In the genomic region with DNA sequence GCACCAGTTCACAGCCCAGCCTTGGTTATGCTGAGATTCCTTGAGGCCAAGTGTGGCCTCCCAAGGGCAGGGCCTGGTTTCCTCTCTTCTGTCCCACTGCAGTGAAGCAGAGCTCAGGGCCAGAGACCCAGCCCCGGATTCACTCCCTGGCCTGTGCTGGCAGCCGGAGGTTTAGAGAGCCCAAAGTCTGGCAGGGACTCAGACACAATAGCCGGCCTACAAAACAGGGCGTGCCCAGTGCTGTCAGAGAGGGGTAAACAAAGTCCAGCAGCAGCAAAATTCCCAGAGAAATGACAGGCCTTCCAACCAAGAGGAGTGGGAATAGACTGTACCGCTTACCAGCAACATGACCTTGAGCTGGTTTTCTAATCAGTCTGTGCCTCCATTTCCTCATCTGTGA, we compare ENCODE assay signal across 14 cellular contexts. TPM values are rescaled to one million over a fixed set of nuclear protein-coding genes. Genes with fewer than 3 reads are reported as not detected.
A peak's percentile ranks its signal among the peaks of the same experiment; 100 is the strongest.
DNase-seq lines count a peak whose midpoint lies in the region; ATAC-seq and TF ChIP-seq lines count a peak whose summit lies in the region.
"Had no signal": no experiment of that assay in that cellular context is flagged by ENCODE, and none has a peak within 500 bp of the region (broad histone marks: within the 10 kb centered on the region; RNA-seq: fewer than 3 reads in every experiment).

No MANE protein-coding gene starts in this region.

- TF ChIP-seq CTCF in ascending aorta (IDR thresholded peaks at IDR 0.05): no peak
- TF ChIP-seq CTCF in upper lobe of left lung (IDR thresholded peaks at IDR 0.05): no peak
- TF ChIP-seq CTCF in sigmoid colon (IDR thresholded peaks at IDR 0.05): no peak

- H3K4me1 ChIP-seq in ascending aorta (peaks cover 22 to 34% of the 10 kb centered on the region in 2 donors), esophagus (ENCODE audit: control insufficient read depth in 2 of 2, insufficient read depth in 2 of 2, low read length in 1 of 2) (peaks cover 5 to 28% of the 10 kb centered on the region in 2 donors), mucosa of rectum (ENCODE audit: control insufficient read depth in 2 of 2, insufficient read depth in 2 of 2, low read length in 2 of 2) (peaks cover 54 to 82% of the 10 kb centered on the region in 2 donors), upper lobe of left lung (peaks cover 60 to 79% (median 62%) of the 10 kb centered on the region in 4 donors), sigmoid colon (no peaks in the 10 kb centered on the region)
- H3K4me1 ChIP-seq: neural progenitor cell had no signal

- H3K36me3 ChIP-seq in ascending aorta (no peaks in the 10 kb centered on the region), esophagus (ENCODE audit: control insufficient read depth in 2 of 2, insufficient read depth in 2 of 2, low read length in 1 of 2) (no peaks in the 10 kb centered on the region), mucosa of rectum (ENCODE audit: control insufficient read depth in 2 of 2, insufficient read depth in 2 of 2, low read length in 2 of 2) (peaks cover 20 to 21% of the 10 kb centered on the region in 2 donors), upper lobe of left lung (peaks cover 0 to 81% (median 9%) of the 10 kb centered on the region in 4 donors), sigmoid colon (no peaks in the 10 kb centered on the region)
- H3K36me3 ChIP-seq: neural progenitor cell had no signal

- no peak for ATAC-seq in upper lobe of left lung (ENCODE audit: low FRiP score in 2 of 2)

- TF ChIP-seq POLR2A in upper lobe of left lung (IDR thresholded peaks at IDR 0.05): peak in 1 of 4 donors; percentile 18
- TF ChIP-seq POLR2A in sigmoid colon (IDR thresholded peaks at IDR 0.05): no peak

- H3K9me3 ChIP-seq in ascending aorta (no peaks in the 10 kb centered on the region), esophagus (ENCODE audit: control insufficient read depth in 2 of 2, insufficient read depth in 1 of 2, low read depth in 1 of 2, low read length in 1 of 2) (no peaks in the 10 kb centered on the region), mucosa of rectum (ENCODE audit: control insufficient read depth in 2 of 2, low read length in 2 of 2) (no peaks in the 10 kb centered on the region), upper lobe of left lung (no peaks in the 10 kb centered on the region), sigmoid colon (no peaks in the 10 kb centered on the region)

- TF ChIP-seq EP300 in upper lobe of left lung (IDR thresholded peaks at IDR 0.05) (peak in 1 of 4 donors; percentile 3), sigmoid colon (IDR thresholded peaks at IDR 0.05) (no peak)

- H3K27me3 ChIP-seq in ascending aorta (no peaks in the 10 kb centered on the region), esophagus (ENCODE audit: control insufficient read depth in 1 of 2, insufficient read depth in 2 of 2, low read length in 2 of 2) (no peaks in the 10 kb centered on the region), mucosa of rectum (ENCODE audit: control insufficient read depth in 2 of 2, insufficient read depth in 2 of 2, low read length in 2 of 2) (no peaks in the 10 kb centered on the region), upper lobe of left lung (no peaks in the 10 kb centered on the region), sigmoid colon (no peaks in the 10 kb centered on the region)
- H3K27me3 ChIP-seq: neural progenitor cell had no signal

- intact Hi-C loops in ascending aorta (cut with DNase I) (no loop called here), sigmoid colon (cut with DNase I) (no loop called here)

- peak overlapping the region; percentile 2 to 73 for H3K9ac ChIP-seq in mucosa of rectum (ENCODE audit: low read depth in 1 of 2, low read length in 2 of 2)
- H3K9ac ChIP-seq: neural progenitor cell had no signal

- H3K4me3 ChIP-seq in ascending aorta (no peak overlapping the region), esophagus (ENCODE audit: low read depth in 1 of 2, low read length in 2 of 2) (no peak overlapping the region), mucosa of rectum (ENCODE audit: low read length in 2 of 2) (no peak overlapping the region), upper lobe of left lung (no peak overlapping the region), sigmoid colon (no peak overlapping the region)
- H3K4me3 ChIP-seq: neural progenitor cell had no signal

- H3K27ac ChIP-seq in ascending aorta: peak overlapping the region; percentile 86 to 88
- peak overlapping the region; percentile 69 to 89 for H3K27ac ChIP-seq in esophagus (ENCODE audit: low read depth in 2 of 2, low read length in 1 of 2)
- H3K27ac ChIP-seq in mucosa of rectum (ENCODE audit: low read depth in 2 of 2, low read length in 2 of 2): peak overlapping the region; percentile 90 to 91
- peak overlapping the region; percentile 76 to 93 (median 82) for H3K27ac ChIP-seq in upper lobe of left lung
- no peak overlapping the region for H3K27ac ChIP-seq in sigmoid colon
- H3K27ac ChIP-seq: neural progenitor cell had no signal

- no peak for DNase-seq in ascending aorta (ENCODE audit: low spot score in 2 of 2)
- DNase-seq in upper lobe of left lung: peak in 1 of 2 donors; percentile 33
- no peak for DNase-seq in sigmoid colon
- DNase-seq in SIG-M5 treated with dmso at 0.1 percent for 504 hours (lab: John Stamatoyannopoulos, UW; ENCODE audit: unreplicated experiment): no peak
- DNase-seq in germinal center (ENCODE audit: low spot score): no peak
- DNase-seq: activated CD4-positive, alpha-beta T cell treated with anti-CD3 and anti-CD28 coated beads, Interleukin-2, amount 50 U/mL, for 1 hour; H7; hippocampal formation; NCI-H524 treated with DMSO at 0.1 percent for 48 hours; SHP77; T-helper 1 cell had no signal

- 49 to 55% methylated on average over 5 of the region's 5 CpGs for WGBS in esophagus, 2 donors
- WGBS in upper lobe of left lung, 2 donors: 55 to 58% methylated on average over 5 of the region's 5 CpGs
- WGBS in sigmoid colon, 2 donors: 17 to 69% methylated on average over 5 of the region's 5 CpGs

RNA-seq across cellular contexts. Expression of gene VIPR1, which starts 14.0 kb away (rescaled TPM):
- total RNA-seq in ascending aorta (3.5 TPM), upper lobe of left lung (100 to 1,000 TPM in 4 of 6 donors, 10 to 100 TPM in 2; 92.6 to 577 (median 198) TPM), sigmoid colon (1 to 10 TPM; 2.6 to 9.6 (median 5.8) TPM)
- polyA plus RNA-seq in esophagus (1 to 10 TPM; 3.6 to 7.0 TPM), sigmoid colon (10 to 100 TPM; 24.5 to 50.6 (median 43.8) TPM)

Comparison
In these comparisons a context has a peak if more than half of its experiments do, and no peak if none do; other contexts are left out.
1. H3K27ac ChIP-seq: peak in ascending aorta (2 of 2), esophagus (2 of 2), mucosa of rectum (2 of 2) and upper lobe of left lung (4 of 4); none in sigmoid colon (0 of 4).
2. RNA of gene VIPR1, which starts 14.0 kb away (total RNA-seq): 92.6 to 577 TPM in upper lobe of left lung; 2.6 to 9.6 TPM in sigmoid colon and 3.5 TPM in ascending aorta (single experiment); every median in the first group is over 4 times any median in the second.